8 cellular contexts compared by ENCODE assay signal in genomic region chr18:31685097-31686082, GRCh38. TPM values are rescaled to one million over a fixed set of nuclear protein-coding genes. Genes with fewer than 3 reads are reported as not detected.
DNase-seq lines count a peak whose midpoint lies in the region; ATAC-seq and TF ChIP-seq lines count a peak whose summit lies in the region.

No MANE protein-coding gene starts in this region.

- peak overlapping the region; percentile 22 for H3K4me3 ChIP-seq in AG04450 (ENCODE audit: low read depth, low read length)
- peak overlapping the region; percentile 55 for H3K4me3 ChIP-seq in colonic mucosa

- TF ChIP-seq CTCF in AG04450 (IDR thresholded peaks at IDR 0.05; ENCODE audit: low read depth, low read length) (no peak), VCaP (conservative IDR thresholded peaks at IDR 0.05) (peak; percentile 73), colonic mucosa (IDR thresholded peaks at IDR 0.05) (peak; percentile 43)

- CTCF ChIA-PET in AG04450 (lab: Charles Lee), result no interaction called here

- H3K27me3 ChIP-seq in AG04450 (ENCODE audit: control insufficient read depth, insufficient read depth, low read length) (peaks cover 19% of the 10 kb centered on the region), colonic mucosa (no peaks in the 10 kb centered on the region)

- H3K9me3 ChIP-seq in AG04450 (ENCODE audit: control insufficient read depth, insufficient read depth, low read length), result no peaks in the 10 kb centered on the region; the same call in 1 of the 2 replicates
- H3K9me3 ChIP-seq in colonic mucosa, result no peaks in the 10 kb centered on the region

- intact Hi-C loops in colonic mucosa (cut with DNase I), result no loop called here
- intact Hi-C loops in left colon (cut with DNase I, micrococcal nuclease), result no loop called here

- no peaks in the 10 kb centered on the region for H3K36me3 ChIP-seq in colonic mucosa

- POLR2A ChIA-PET in AG04450 (lab: Yijun Ruan, JAX), result no interaction called here

- no peak for DNase-seq in AG04450 (ENCODE audit: low read depth, low spot score)
- DNase-seq in NCI-H2081 treated with DMSO at 0.1 percent for 48 hours (lab: John Stamatoyannopoulos, UW), result peak; percentile 44
- DNase-seq in colonic mucosa, result peak; percentile 82
- peak; percentile 77 to 82 for DNase-seq in left colon
- DNase-seq in stimulated activated CD4-positive, alpha-beta T cell treated with anti-CD3 and anti-CD28 coated beads, Interleukin-1b, Interleukin-23, amount 100 ng/mL, for 4 hours (ENCODE audit: low read depth in 2 of 2), result peak; percentile 5 to 55

- H3K4me1 ChIP-seq in colonic mucosa, result no peaks in the 10 kb centered on the region

- H3K27ac ChIP-seq in AG04450 (ENCODE audit: low read depth, low read length) (no peak overlapping the region), VCaP (peak overlapping the region; percentile 89), colonic mucosa (peak overlapping the region; percentile 85)

- peak; percentile 81 for ATAC-seq in GM18520 (IDR thresholded peaks at IDR 0.05; ENCODE audit: unreplicated experiment)
- ATAC-seq in HG03025 (IDR thresholded peaks at IDR 0.05; ENCODE audit: low FRiP score, unreplicated experiment), result peak; percentile 72
- peak; percentile 84 for ATAC-seq in left colon

- peak overlapping the region; percentile 23 to 61 for H3K9ac ChIP-seq in colonic mucosa (ENCODE audit: low read depth in 2 of 2, low read length in 2 of 2)

RNA-seq across cellular contexts. Expression of gene B4GALT6, which starts 1.0 kb away (rescaled TPM):
- polyA plus RNA-seq in AG04450 (2011; rRNA removed), result 0.40 and 0.50 TPM in 2 replicates
- polyA minus RNA-seq in AG04450 (2011; rRNA and poly(A)+ RNA removed), result 0.35 and 0.41 TPM in 2 replicates
- total RNA-seq in colonic mucosa, result 1 to 10 TPM; 5.7 to 7.5 TPM
- total RNA-seq in left colon, result 1 to 10 TPM; 5.2 to 6.0 TPM
